1 cellular context compared by ENCODE assay signal in the genomic region with DNA sequence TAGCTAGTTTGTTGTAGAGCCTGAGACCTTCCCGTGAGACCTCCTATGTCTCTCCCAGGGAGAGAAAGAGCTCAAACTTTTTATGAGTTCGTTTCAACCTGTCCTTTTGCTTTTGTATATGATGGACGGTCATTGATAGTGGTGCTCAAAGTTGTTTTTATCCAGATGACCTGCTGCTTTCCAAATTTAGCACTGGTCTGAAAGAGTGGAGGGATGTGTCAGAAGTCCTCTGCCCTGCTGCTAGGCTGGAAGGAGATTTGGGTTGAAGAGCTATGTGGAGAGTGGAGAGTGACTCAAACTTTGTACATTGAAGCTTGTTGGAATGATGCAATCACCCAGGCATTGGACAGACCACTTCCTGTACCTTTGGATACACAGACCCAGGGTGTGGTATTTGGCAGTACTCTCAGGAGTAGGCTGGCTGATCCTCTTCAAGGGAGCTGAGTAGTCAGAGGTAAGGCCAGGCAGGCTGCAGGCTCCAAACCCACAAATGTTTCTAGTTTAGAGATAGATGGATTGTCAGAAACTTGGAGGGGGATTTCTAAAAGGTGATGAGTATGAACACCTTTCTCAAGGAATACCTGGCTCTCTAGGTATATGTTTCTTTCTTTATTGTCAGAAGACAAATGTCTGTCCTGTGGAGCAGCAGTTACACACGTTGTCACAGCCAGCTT.
TF ChIP-seq lines count a peak whose summit lies in the region.

No MANE protein-coding gene starts in this region.

TF ChIP-seq in HepG2, 621 proteins besides CTCF, POLR2A, EP300 and RAD21 (continued from another document and continues in another):
- TF ChIP-seq ZNF687 (CRISPR knock-in tag; IDR thresholded peaks at IDR 0.05): no peak
- TF ChIP-seq SOX5 (CRISPR knock-in tag; IDR thresholded peaks at IDR 0.05; ENCODE audit: borderline replicate concordance): peak; percentile 45; the same call in 1 of the 2 replicates
- no peak for TF ChIP-seq HCFC1 (IDR thresholded peaks at IDR 0.05; ENCODE audit: low read depth, low read length)
- TF ChIP-seq, protein P1, sequence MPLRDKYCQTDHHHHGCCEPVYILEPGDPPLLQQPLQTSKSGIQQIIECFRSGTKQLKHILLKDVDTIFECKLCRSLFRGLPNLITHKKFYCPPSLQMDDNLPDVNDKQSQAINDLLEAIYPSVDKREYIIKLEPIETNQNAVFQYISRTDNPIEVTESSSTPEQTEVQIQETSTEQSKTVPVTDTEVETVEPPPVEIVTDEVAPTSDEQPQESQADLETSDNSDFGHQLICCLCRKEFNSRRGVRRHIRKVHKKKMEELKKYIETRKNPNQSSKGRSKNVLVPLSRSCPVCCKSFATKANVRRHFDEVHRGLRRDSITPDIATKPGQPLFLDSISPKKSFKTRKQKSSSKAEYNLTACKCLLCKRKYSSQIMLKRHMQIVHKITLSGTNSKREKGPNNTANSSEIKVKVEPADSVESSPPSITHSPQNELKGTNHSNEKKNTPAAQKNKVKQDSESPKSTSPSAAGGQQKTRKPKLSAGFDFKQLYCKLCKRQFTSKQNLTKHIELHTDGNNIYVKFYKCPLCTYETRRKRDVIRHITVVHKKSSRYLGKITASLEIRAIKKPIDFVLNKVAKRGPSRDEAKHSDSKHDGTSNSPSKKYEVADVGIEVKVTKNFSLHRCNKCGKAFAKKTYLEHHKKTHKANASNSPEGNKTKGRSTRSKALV (CRISPR knock-in tag; IDR thresholded peaks at IDR 0.05): no peak
- TF ChIP-seq CBX2 (IDR thresholded peaks at IDR 0.05; ENCODE audit: low read depth, low read length): no peak
- TF ChIP-seq CBX2 (CRISPR knock-in tag; IDR thresholded peaks at IDR 0.05; ENCODE audit: low read depth): no peak
- TF ChIP-seq, protein P2, sequence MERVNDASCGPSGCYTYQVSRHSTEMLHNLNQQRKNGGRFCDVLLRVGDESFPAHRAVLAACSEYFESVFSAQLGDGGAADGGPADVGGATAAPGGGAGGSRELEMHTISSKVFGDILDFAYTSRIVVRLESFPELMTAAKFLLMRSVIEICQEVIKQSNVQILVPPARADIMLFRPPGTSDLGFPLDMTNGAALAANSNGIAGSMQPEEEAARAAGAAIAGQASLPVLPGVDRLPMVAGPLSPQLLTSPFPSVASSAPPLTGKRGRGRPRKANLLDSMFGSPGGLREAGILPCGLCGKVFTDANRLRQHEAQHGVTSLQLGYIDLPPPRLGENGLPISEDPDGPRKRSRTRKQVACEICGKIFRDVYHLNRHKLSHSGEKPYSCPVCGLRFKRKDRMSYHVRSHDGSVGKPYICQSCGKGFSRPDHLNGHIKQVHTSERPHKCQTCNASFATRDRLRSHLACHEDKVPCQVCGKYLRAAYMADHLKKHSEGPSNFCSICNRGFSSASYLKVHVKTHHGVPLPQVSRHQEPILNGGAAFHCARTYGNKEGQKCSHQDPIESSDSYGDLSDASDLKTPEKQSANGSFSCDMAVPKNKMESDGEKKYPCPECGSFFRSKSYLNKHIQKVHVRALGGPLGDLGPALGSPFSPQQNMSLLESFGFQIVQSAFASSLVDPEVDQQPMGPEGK (CRISPR knock-in tag; IDR thresholded peaks at IDR 0.05): no peak
- no peak for TF ChIP-seq ZNF768 (CRISPR knock-in tag; IDR thresholded peaks at IDR 0.05)
- no peak for TF ChIP-seq MZF1 (CRISPR knock-in tag; IDR thresholded peaks at IDR 0.05; ENCODE audit: borderline replicate concordance)
- TF ChIP-seq TBX2 (CRISPR knock-in tag; IDR thresholded peaks at IDR 0.05; ENCODE audit: borderline replicate concordance): no peak; the same call in 1 of the 2 replicates
- no peak for TF ChIP-seq ZNF143 (CRISPR knock-in tag; IDR thresholded peaks at IDR 0.05)
- no peak for TF ChIP-seq POLR2AphosphoS2 (IDR thresholded peaks at IDR 0.05; ENCODE audit: low read depth, low read length)
- peak; percentile 88 for TF ChIP-seq ATF7 (IDR thresholded peaks at IDR 0.05)
- TF ChIP-seq ATF7 (CRISPR knock-in tag; IDR thresholded peaks at IDR 0.05): no peak
- no peak for TF ChIP-seq ZBTB21 (CRISPR knock-in tag; IDR thresholded peaks at IDR 0.05)
- TF ChIP-seq ARNTL (CRISPR knock-in tag; IDR thresholded peaks at IDR 0.05): no peak
- TF ChIP-seq HNRNPLL (IDR thresholded peaks at IDR 0.05; ENCODE audit: low read depth, low read length, poor library complexity, severe bottlenecking): no peak
- TF ChIP-seq NRL (CRISPR knock-in tag; IDR thresholded peaks at IDR 0.05; ENCODE audit: borderline replicate concordance): no peak
- TF ChIP-seq ZNF746 (CRISPR knock-in tag; IDR thresholded peaks at IDR 0.05): no peak
- TF ChIP-seq, protein P3, sequence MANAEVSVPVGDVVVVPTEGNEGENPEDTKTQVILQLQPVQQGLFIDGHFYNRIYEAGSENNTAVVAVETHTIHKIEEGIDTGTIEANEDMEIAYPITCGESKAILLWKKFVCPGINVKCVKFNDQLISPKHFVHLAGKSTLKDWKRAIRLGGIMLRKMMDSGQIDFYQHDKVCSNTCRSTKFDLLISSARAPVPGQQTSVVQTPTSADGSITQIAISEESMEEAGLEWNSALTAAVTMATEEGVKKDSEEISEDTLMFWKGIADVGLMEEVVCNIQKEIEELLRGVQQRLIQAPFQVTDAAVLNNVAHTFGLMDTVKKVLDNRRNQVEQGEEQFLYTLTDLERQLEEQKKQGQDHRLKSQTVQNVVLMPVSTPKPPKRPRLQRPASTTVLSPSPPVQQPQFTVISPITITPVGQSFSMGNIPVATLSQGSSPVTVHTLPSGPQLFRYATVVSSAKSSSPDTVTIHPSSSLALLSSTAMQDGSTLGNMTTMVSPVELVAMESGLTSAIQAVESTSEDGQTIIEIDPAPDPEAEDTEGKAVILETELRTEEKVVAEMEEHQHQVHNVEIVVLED (CRISPR knock-in tag; IDR thresholded peaks at IDR 0.05; ENCODE audit: borderline replicate concordance): 0 out of 2 replicates have a peak, but pooled peaks have one; percentile 25
- no peak for TF ChIP-seq TRAFD1 (CRISPR knock-in tag; IDR thresholded peaks at IDR 0.05; ENCODE audit: borderline replicate concordance)
- 0 out of 2 replicates have a peak, but pooled peaks have one; percentile 28 for TF ChIP-seq ZNF547 (CRISPR knock-in tag; IDR thresholded peaks at IDR 0.05)
- TF ChIP-seq E2F5 (CRISPR knock-in tag; conservative IDR thresholded peaks at IDR 0.05): no peak
- no peak for TF ChIP-seq ZFP36 (IDR thresholded peaks at IDR 0.05; ENCODE audit: borderline replicate concordance, low read depth, low read length, partially characterized antibody)
- TF ChIP-seq MIER2 (CRISPR knock-in tag; IDR thresholded peaks at IDR 0.05): 0 out of 2 replicates have a peak, but pooled peaks have one; percentile 13
- TF ChIP-seq ZNF761 (CRISPR knock-in tag; conservative IDR thresholded peaks at IDR 0.05): no peak
- TF ChIP-seq ZNF530 (CRISPR knock-in tag; IDR thresholded peaks at IDR 0.05; ENCODE audit: low read depth): no peak
- TF ChIP-seq AGO2 (optimal IDR thresholded peaks at IDR 0.05; ENCODE audit: low read depth, low read length): no peak
- no peak for TF ChIP-seq ZBTB38 (CRISPR knock-in tag; IDR thresholded peaks at IDR 0.05)
- TF ChIP-seq ZNF652 (CRISPR knock-in tag; IDR thresholded peaks at IDR 0.05; ENCODE audit: borderline replicate concordance, low read depth): no peak
- no peak for TF ChIP-seq SMARCE1 (IDR thresholded peaks at IDR 0.05; ENCODE audit: borderline replicate concordance)
- no peak for TF ChIP-seq ZNF792 (CRISPR knock-in tag; IDR thresholded peaks at IDR 0.05)
- TF ChIP-seq, protein P4, sequence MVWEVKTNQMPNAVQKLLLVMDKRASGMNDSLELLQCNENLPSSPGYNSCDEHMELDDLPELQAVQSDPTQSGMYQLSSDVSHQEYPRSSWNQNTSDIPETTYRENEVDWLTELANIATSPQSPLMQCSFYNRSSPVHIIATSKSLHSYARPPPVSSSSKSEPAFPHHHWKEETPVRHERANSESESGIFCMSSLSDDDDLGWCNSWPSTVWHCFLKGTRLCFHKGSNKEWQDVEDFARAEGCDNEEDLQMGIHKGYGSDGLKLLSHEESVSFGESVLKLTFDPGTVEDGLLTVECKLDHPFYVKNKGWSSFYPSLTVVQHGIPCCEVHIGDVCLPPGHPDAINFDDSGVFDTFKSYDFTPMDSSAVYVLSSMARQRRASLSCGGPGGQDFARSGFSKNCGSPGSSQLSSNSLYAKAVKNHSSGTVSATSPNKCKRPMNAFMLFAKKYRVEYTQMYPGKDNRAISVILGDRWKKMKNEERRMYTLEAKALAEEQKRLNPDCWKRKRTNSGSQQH (CRISPR knock-in tag; IDR thresholded peaks at IDR 0.05; ENCODE audit: low read depth): no peak
- TF ChIP-seq MXI1 (IDR thresholded peaks at IDR 0.05; ENCODE audit: borderline replicate concordance, low read depth, low read length): no peak
- no peak for TF ChIP-seq STAT6 (CRISPR knock-in tag; IDR thresholded peaks at IDR 0.05; ENCODE audit: borderline replicate concordance)
- TF ChIP-seq, protein P5, sequence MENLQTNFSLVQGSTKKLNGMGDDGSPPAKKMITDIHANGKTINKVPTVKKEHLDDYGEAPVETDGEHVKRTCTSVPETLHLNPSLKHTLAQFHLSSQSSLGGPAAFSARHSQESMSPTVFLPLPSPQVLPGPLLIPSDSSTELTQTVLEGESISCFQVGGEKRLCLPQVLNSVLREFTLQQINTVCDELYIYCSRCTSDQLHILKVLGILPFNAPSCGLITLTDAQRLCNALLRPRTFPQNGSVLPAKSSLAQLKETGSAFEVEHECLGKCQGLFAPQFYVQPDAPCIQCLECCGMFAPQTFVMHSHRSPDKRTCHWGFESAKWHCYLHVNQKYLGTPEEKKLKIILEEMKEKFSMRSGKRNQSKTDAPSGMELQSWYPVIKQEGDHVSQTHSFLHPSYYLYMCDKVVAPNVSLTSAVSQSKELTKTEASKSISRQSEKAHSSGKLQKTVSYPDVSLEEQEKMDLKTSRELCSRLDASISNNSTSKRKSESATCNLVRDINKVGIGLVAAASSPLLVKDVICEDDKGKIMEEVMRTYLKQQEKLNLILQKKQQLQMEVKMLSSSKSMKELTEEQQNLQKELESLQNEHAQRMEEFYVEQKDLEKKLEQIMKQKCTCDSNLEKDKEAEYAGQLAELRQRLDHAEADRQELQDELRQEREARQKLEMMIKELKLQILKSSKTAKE (CRISPR knock-in tag; IDR thresholded peaks at IDR 0.05; ENCODE audit: borderline replicate concordance): no peak
- TF ChIP-seq ZNF501 (CRISPR knock-in tag; IDR thresholded peaks at IDR 0.05): no peak
- no peak for TF ChIP-seq ZNF260 (CRISPR knock-in tag; IDR thresholded peaks at IDR 0.05; ENCODE audit: borderline replicate concordance, low read depth)
- no peak for TF ChIP-seq HOXA7 (CRISPR knock-in tag; IDR thresholded peaks at IDR 0.05)
